Comparison of ENCODE assay signal across 9 cellular contexts in genomic region chr17:41777157-41777578, GRCh38. TPM values are rescaled to one million over a fixed set of nuclear protein-coding genes. Genes with fewer than 3 reads are reported as not detected.
DNase-seq lines count a peak whose midpoint lies in the region; ATAC-seq and TF ChIP-seq lines count a peak whose summit lies in the region.
"Had no signal": no experiment of that assay in that cellular context is flagged by ENCODE, and none has a peak within 500 bp of the region (broad histone marks: within the 10 kb centered on the region; RNA-seq: fewer than 3 reads in every experiment).

No MANE protein-coding gene starts in this region.

- no peaks in the 10 kb centered on the region for H3K9me3 ChIP-seq in sigmoid colon

- peak; percentile 7 for ATAC-seq in GM23338
- ATAC-seq in stimulated activated memory B cell treated with anti-CD40 and anti-IgM and Interleukin-4, amounts not matched to agents 10 μg/mL and 1 μg/mL and 100 μg/mL, for 72 hours: no peak
- no peak for ATAC-seq in HG03469 (IDR thresholded peaks at IDR 0.05; ENCODE audit: unreplicated experiment)

- H2AFZ ChIP-seq in GM23338: no peak overlapping the region

- DNase-seq in GM23338 (ENCODE audit: low spot score) (peak; percentile 54), astrocyte of the cerebellum (ENCODE audit: low read depth) (no peak), hepatic stellate cell (ENCODE audit: low spot score) (peak; percentile 67), sigmoid colon (peak; percentile 72), NK-92 (lab: John Stamatoyannopoulos, UW; ENCODE audit: unreplicated experiment) (no peak), GM03348 (ENCODE audit: low spot score) (no peak)
- DNase-seq: T-helper 9 cell had no signal

- H3K4me2 ChIP-seq in GM23338: peak overlapping the region; percentile 26; the same call in 1 of the 2 replicates

- H3K27ac Mint-ChIP-seq in GM23338: no peak overlapping the region
- no peak overlapping the region for H3K27ac Mint-ChIP-seq in stimulated activated memory B cell treated with anti-CD40 and anti-IgM and Interleukin-4, amounts not matched to agents 10 μg/mL and 1 μg/mL and 100 μg/mL, for 72 hours

- H3K36me3 ChIP-seq in GM23338 (ENCODE audit: insufficient read depth) (no peaks in the 10 kb centered on the region), sigmoid colon (no peaks in the 10 kb centered on the region)

- H3K4me3 ChIP-seq in GM23338: no peak overlapping the region
- H3K4me3 ChIP-seq in astrocyte of the cerebellum (ENCODE audit: low read depth, low read length): no peak overlapping the region
- H3K4me3 ChIP-seq in sigmoid colon: no peak overlapping the region

- H3K4me1 Mint-ChIP-seq in GM23338: peaks cover 57% of the 10 kb centered on the region
- H3K4me1 Mint-ChIP-seq in stimulated activated memory B cell treated with anti-CD40 and anti-IgM and Interleukin-4, amounts not matched to agents 10 μg/mL and 1 μg/mL and 100 μg/mL, for 72 hours: peaks cover 18% of the 10 kb centered on the region

- peaks cover 4% of the 10 kb centered on the region for H4K20me1 ChIP-seq in GM23338 (replicated peaks; ENCODE audit: insufficient read depth)

- H3K4me3 Mint-ChIP-seq in GM23338: no peak overlapping the region
- no peak overlapping the region for H3K4me3 Mint-ChIP-seq in stimulated activated memory B cell treated with anti-CD40 and anti-IgM and Interleukin-4, amounts not matched to agents 10 μg/mL and 1 μg/mL and 100 μg/mL, for 72 hours

- peaks cover 11% of the 10 kb centered on the region for H3K27me3 Mint-ChIP-seq in GM23338 (ENCODE audit: insufficient read depth, low read depth, poor library complexity)
- peaks cover 46% of the 10 kb centered on the region for H3K27me3 Mint-ChIP-seq in stimulated activated memory B cell treated with anti-CD40 and anti-IgM and Interleukin-4, amounts not matched to agents 10 μg/mL and 1 μg/mL and 100 μg/mL, for 72 hours

- in situ Hi-C loops in astrocyte of the cerebellum (cut with HindIII; ENCODE audit: low sequenced_read_pairs): no loop called here

- peaks cover 57% of the 10 kb centered on the region for H3K4me1 ChIP-seq in GM23338 (ENCODE audit: insufficient read depth)
- H3K4me1 ChIP-seq in sigmoid colon: peaks cover 0 to 58% (median 50%) of the 10 kb centered on the region in 4 donors

- H3K27ac ChIP-seq in GM23338 (ENCODE audit: low read depth): peak overlapping the region; percentile 81
- H3K27ac ChIP-seq in sigmoid colon: peak overlapping the region; percentile 67 to 74 (median 71)

- 15 to 48% methylated on average over 4 of the region's 4 CpGs for whole genome bisulfite sequencing in sigmoid colon, 2 donors

- intact Hi-C loops in sigmoid colon (cut with DNase I): no loop called here

- no peak; a peak in 2 of 4 replicates for TF ChIP-seq CTCF in GM23338 (conservative IDR thresholded peaks at IDR 0.05; ENCODE audit: low read depth in 2 of 2)
- peak; percentile 31 for TF ChIP-seq CTCF in astrocyte of the cerebellum (IDR thresholded peaks at IDR 0.05; ENCODE audit: low read depth, low read length, missing control alignments)
- TF ChIP-seq CTCF in sigmoid colon (IDR thresholded peaks at IDR 0.05): peak in 1 of 4 experiments; percentile 20

- no peak for TF ChIP-seq EP300 in sigmoid colon (IDR thresholded peaks at IDR 0.05)

- H3K9me3 Mint-ChIP-seq in GM23338: no peaks in the 10 kb centered on the region
- H3K9me3 Mint-ChIP-seq in stimulated activated memory B cell treated with anti-CD40 and anti-IgM and Interleukin-4, amounts not matched to agents 10 μg/mL and 1 μg/mL and 100 μg/mL, for 72 hours: no peaks in the 10 kb centered on the region

- no peaks in the 10 kb centered on the region for H3K9me2 ChIP-seq in GM23338 (ENCODE audit: insufficient read depth)

- peaks cover 15% of the 10 kb centered on the region; the same call in 1 of the 2 replicates for H3F3A ChIP-seq in GM23338 (replicated peaks; ENCODE audit: low read depth)

- peaks cover 80% of the 10 kb centered on the region for H3K79me2 ChIP-seq in GM23338 (replicated peaks; ENCODE audit: insufficient read depth)

- TF ChIP-seq POLR2A in sigmoid colon (IDR thresholded peaks at IDR 0.05): no peak

- H3K27me3 ChIP-seq in GM23338 (ENCODE audit: insufficient read depth) (no peaks in the 10 kb centered on the region), sigmoid colon (no peaks in the 10 kb centered on the region)

- H3K36me3 Mint-ChIP-seq in GM23338 (ENCODE audit: low read depth): peaks cover 16% of the 10 kb centered on the region
- no peaks in the 10 kb centered on the region for H3K36me3 Mint-ChIP-seq in stimulated activated memory B cell treated with anti-CD40 and anti-IgM and Interleukin-4, amounts not matched to agents 10 μg/mL and 1 μg/mL and 100 μg/mL, for 72 hours

TF ChIP-seq in GM23338, 12 proteins besides CTCF, POLR2A, EP300 and RAD21 (continues in another document):
- TF ChIP-seq ZNF331 (CRISPR knock-in tag; IDR thresholded peaks at IDR 0.05; ENCODE audit: low read depth) (no peak), EZH2phosphoT487 (IDR thresholded peaks at IDR 0.05; ENCODE audit: unreplicated experiment) (no peak), EZH2 (IDR thresholded peaks at IDR 0.05; ENCODE audit: low read depth, unreplicated experiment) (no peak)

RNA-seq across cellular contexts. Expression of gene JUP, which starts 9.3 kb away (rescaled TPM):
- total RNA-seq in GM23338 (2014; rRNA removed; shearing (Covaris generic)): 160 and 177 TPM in 2 replicates
- 45.5 and 47.2 TPM in 2 replicates for polyA plus RNA-seq in GM23338 (2016; fragmentation: Nextera tagmentation; extraction: Ambion mirVana)
- total RNA-seq in sigmoid colon: 10 to 100 TPM; 22.2 to 40.3 (median 31.2) TPM
- 100 to 1,000 TPM; 231 to 494 (median 236) TPM for polyA plus RNA-seq in sigmoid colon

RNA-seq across cellular contexts. Expression of gene P3H4, which starts 34.6 kb away (rescaled TPM):
- total RNA-seq in GM23338 (2014; rRNA removed; shearing (Covaris generic)): 27.9 and 33.3 TPM in 2 replicates
- polyA plus RNA-seq in GM23338 (2016; fragmentation: Nextera tagmentation; extraction: Ambion mirVana): 16.0 and 17.0 TPM in 2 replicates
- 10 to 100 TPM in 3 of 4 donors, 1 to 10 TPM in 1; 9.9 to 12.3 (median 11.3) TPM for total RNA-seq in sigmoid colon
- polyA plus RNA-seq in sigmoid colon: 1 to 10 TPM; 3.0 to 6.4 (median 4.9) TPM

RNA-seq across cellular contexts. Expression of gene FKBP10, which starts 35.6 kb away (rescaled TPM):
- 137 and 151 TPM in 2 replicates for total RNA-seq in GM23338 (2014; rRNA removed; shearing (Covaris generic))
- polyA plus RNA-seq in GM23338 (2016; fragmentation: Nextera tagmentation; extraction: Ambion mirVana) (26.2 and 32.2 TPM in 2 replicates), sigmoid colon (10 to 100 TPM in 1 of 3 donors, 1 to 10 TPM in 2; 5.5 to 18.4 (median 9.0) TPM)
- 10 to 100 TPM; 34.2 to 71.2 (median 39.5) TPM for total RNA-seq in sigmoid colon

RNA-seq across cellular contexts. Expression of gene HAP1, which starts 42.7 kb away (rescaled TPM):
- total RNA-seq in GM23338 (2014; rRNA removed; shearing (Covaris generic)): 2.2 and 3.5 TPM in 2 replicates
- polyA plus RNA-seq in GM23338 (2016; fragmentation: Nextera tagmentation; extraction: Ambion mirVana): 1.4 and 1.6 TPM in 2 replicates
- total RNA-seq in sigmoid colon: 1 to 10 TPM in 3 of 4 donors, under 1 TPM in 1; 0.71 to 4.3 (median 2.5) TPM
- polyA plus RNA-seq in sigmoid colon: under 1 TPM; under 0.01 to 0.47 (median 0.23) TPM

RNA-seq across cellular contexts. Expression of gene NT5C3B, which starts 58.9 kb away (rescaled TPM):
- total RNA-seq in GM23338 (2014; rRNA removed; shearing (Covaris generic)): 68.9 and 78.3 TPM in 2 replicates
- polyA plus RNA-seq in GM23338 (2016; fragmentation: Nextera tagmentation; extraction: Ambion mirVana) (58.2 and 59.1 TPM in 2 replicates), sigmoid colon (10 to 100 TPM; 19.4 to 42.6 (median 33.9) TPM)
- 100 to 1,000 TPM in 1 of 4 donors, 10 to 100 TPM in 3; 58.5 to 104 (median 69.2) TPM for total RNA-seq in sigmoid colon

Comparison
In these comparisons a context has a peak if more than half of its experiments do, and no peak if none do; other contexts are left out.
1. DNase-seq: peak in GM23338 (single experiment), hepatic stellate cell (single experiment) and sigmoid colon (single experiment); none in astrocyte of the cerebellum (single experiment), NK-92 (single experiment) and GM03348 (single experiment).